1 cellular context compared by ENCODE assay signal in genomic region chr17:61160789-61161440, GRCh38.
TF ChIP-seq lines count a peak whose summit lies in the region.

No MANE protein-coding gene starts in this region.

TF ChIP-seq in SK-N-SH treated with all-trans-retinoic acid at 6 μM for 48 hours, 23 proteins besides CTCF, POLR2A, EP300 and RAD21 (continued from another document):
- TF ChIP-seq ZC3H10 (CRISPR knock-in tag; IDR thresholded peaks at IDR 0.05) (peak; percentile 67; the same call in 1 of the 2 replicates), ARNTL (CRISPR knock-in tag; IDR thresholded peaks at IDR 0.05; ENCODE audit: borderline replicate concordance, low read depth) (no peak), ZNF8 (CRISPR knock-in tag; IDR thresholded peaks at IDR 0.05) (no peak; the same call in 1 of the 2 replicates), PPARA (CRISPR knock-in tag; IDR thresholded peaks at IDR 0.05; ENCODE audit: borderline replicate concordance) (no peak), RARB (CRISPR knock-in tag; IDR thresholded peaks at IDR 0.05) (peak; percentile 58; the same call in 1 of the 2 replicates), GLIS3 (CRISPR knock-in tag; IDR thresholded peaks at IDR 0.05) (peak; percentile 49; the same call in 1 of the 2 replicates), ESRRG (CRISPR knock-in tag; IDR thresholded peaks at IDR 0.05) (no peak), TOX (CRISPR knock-in tag; IDR thresholded peaks at IDR 0.05; ENCODE audit: borderline replicate concordance) (peak; percentile 58), ISL1 (CRISPR knock-in tag; IDR thresholded peaks at IDR 0.05) (peak; percentile 86), ZNF70 (CRISPR knock-in tag; IDR thresholded peaks at IDR 0.05) (no peak; the same call in 1 of the 2 replicates), CSDC2 (CRISPR knock-in tag; IDR thresholded peaks at IDR 0.05) (0 out of 2 replicates have a peak, but pooled peaks have one; percentile 14), ZFP30 (CRISPR knock-in tag; IDR thresholded peaks at IDR 0.05) (no peak), BACH2 (CRISPR knock-in tag; IDR thresholded peaks at IDR 0.05; ENCODE audit: borderline replicate concordance) (no peak), TCF4 (CRISPR knock-in tag; IDR thresholded peaks at IDR 0.05; ENCODE audit: borderline replicate concordance) (peak; percentile 24; the same call in 1 of the 2 replicates)
- TF ChIP-seq, protein P1, sequence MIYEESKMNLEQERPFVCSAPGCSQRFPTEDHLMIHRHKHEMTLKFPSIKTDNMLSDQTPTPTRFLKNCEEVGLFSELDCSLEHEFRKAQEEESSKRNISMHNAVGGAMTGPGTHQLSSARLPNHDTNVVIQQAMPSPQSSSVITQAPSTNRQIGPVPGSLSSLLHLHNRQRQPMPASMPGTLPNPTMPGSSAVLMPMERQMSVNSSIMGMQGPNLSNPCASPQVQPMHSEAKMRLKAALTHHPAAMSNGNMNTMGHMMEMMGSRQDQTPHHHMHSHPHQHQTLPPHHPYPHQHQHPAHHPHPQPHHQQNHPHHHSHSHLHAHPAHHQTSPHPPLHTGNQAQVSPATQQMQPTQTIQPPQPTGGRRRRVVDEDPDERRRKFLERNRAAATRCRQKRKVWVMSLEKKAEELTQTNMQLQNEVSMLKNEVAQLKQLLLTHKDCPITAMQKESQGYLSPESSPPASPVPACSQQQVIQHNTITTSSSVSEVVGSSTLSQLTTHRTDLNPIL (CRISPR knock-in tag; IDR thresholded peaks at IDR 0.05; ENCODE audit: low read depth), result no peak
- TF ChIP-seq, protein P2, sequence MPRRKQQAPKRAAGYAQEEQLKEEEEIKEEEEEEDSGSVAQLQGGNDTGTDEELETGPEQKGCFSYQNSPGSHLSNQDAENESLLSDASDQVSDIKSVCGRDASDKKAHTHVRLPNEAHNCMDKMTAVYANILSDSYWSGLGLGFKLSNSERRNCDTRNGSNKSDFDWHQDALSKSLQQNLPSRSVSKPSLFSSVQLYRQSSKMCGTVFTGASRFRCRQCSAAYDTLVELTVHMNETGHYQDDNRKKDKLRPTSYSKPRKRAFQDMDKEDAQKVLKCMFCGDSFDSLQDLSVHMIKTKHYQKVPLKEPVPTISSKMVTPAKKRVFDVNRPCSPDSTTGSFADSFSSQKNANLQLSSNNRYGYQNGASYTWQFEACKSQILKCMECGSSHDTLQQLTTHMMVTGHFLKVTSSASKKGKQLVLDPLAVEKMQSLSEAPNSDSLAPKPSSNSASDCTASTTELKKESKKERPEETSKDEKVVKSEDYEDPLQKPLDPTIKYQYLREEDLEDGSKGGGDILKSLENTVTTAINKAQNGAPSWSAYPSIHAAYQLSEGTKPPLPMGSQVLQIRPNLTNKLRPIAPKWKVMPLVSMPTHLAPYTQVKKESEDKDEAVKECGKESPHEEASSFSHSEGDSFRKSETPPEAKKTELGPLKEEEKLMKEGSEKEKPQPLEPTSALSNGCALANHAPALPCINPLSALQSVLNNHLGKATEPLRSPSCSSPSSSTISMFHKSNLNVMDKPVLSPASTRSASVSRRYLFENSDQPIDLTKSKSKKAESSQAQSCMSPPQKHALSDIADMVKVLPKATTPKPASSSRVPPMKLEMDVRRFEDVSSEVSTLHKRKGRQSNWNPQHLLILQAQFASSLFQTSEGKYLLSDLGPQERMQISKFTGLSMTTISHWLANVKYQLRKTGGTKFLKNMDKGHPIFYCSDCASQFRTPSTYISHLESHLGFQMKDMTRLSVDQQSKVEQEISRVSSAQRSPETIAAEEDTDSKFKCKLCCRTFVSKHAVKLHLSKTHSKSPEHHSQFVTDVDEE (CRISPR knock-in tag; IDR thresholded peaks at IDR 0.05), result peak; percentile 38; the same call in 1 of the 2 replicates
